ENCODE assay signal across 10 cellular contexts in genomic region chr21:36122977-36123376, GRCh38. TPM values are rescaled to one million over a fixed set of nuclear protein-coding genes. Genes with fewer than 3 reads are reported as not detected.
DNase-seq lines count a peak whose midpoint lies in the region; TF ChIP-seq lines count a peak whose summit lies in the region.
"Had no signal": no experiment of that assay in that cellular context is flagged by ENCODE, and none has a peak within 500 bp of the region (broad histone marks: within the 10 kb centered on the region; RNA-seq: fewer than 3 reads in every experiment).

No MANE protein-coding gene starts in this region.

- no peaks in the 10 kb centered on the region for H3K9me3 Mint-ChIP-seq in osteocyte (ENCODE audit: unreplicated experiment)
- H3K9me3 Mint-ChIP-seq: stimulated activated effector memory CD8-positive, alpha-beta T cell treated with anti-CD3 and anti-CD28 coated beads, Interleukin-12 subunit alpha, Interleukin-12 subunit beta, amount 100 ng/mL, for 72 hours had no signal

- H3K27ac Mint-ChIP-seq in osteocyte (ENCODE audit: unreplicated experiment), result no peak overlapping the region
- H3K27ac Mint-ChIP-seq: stimulated activated effector memory CD8-positive, alpha-beta T cell treated with anti-CD3 and anti-CD28 coated beads, Interleukin-12 subunit alpha, Interleukin-12 subunit beta, amount 100 ng/mL, for 72 hours had no signal

- H3K36me3 ChIP-seq in GM06990 (ENCODE audit: control insufficient read depth, insufficient read depth, low read length), result no peaks in the 10 kb centered on the region

- no peak overlapping the region for H3K4me3 Mint-ChIP-seq in osteocyte (ENCODE audit: unreplicated experiment)
- H3K4me3 Mint-ChIP-seq: stimulated activated effector memory CD8-positive, alpha-beta T cell treated with anti-CD3 and anti-CD28 coated beads, Interleukin-12 subunit alpha, Interleukin-12 subunit beta, amount 100 ng/mL, for 72 hours had no signal

- H3K4me3 ChIP-seq in GM06990 (replicated peaks; ENCODE audit: low read depth, low read length) (no peak overlapping the region), choroid plexus epithelial cell (ENCODE audit: low read depth, low read length) (no peak overlapping the region)

- DNase-seq in GM06990 (ENCODE audit: extremely low read depth, insufficient read length) (no peak), NAMALWA (ENCODE audit: low spot score) (peak; percentile 30), choroid plexus epithelial cell (ENCODE audit: low read depth) (peak; percentile 29), osteocyte (ENCODE audit: extremely low spot score, unreplicated experiment) (no peak), midbrain (lab: John Stamatoyannopoulos, UW) (no peak), NCI-H69 (lab: John Stamatoyannopoulos, UW) (no peak), NCI-H2196 (lab: John Stamatoyannopoulos, UW; ENCODE audit: unreplicated experiment) (no peak)
- DNase-seq: activated T-cell treated with anti-CD3 and anti-CD28 coated beads, Interleukin-2, amount 50 U/mL, for 48 hours; NCI-H1417 treated with DMSO at 0.1 percent for 48 hours had no signal

- H3K27me3 Mint-ChIP-seq in osteocyte (ENCODE audit: unreplicated experiment), result no peaks in the 10 kb centered on the region

- no peaks in the 10 kb centered on the region for H3K36me3 Mint-ChIP-seq in osteocyte (ENCODE audit: unreplicated experiment)
- H3K36me3 Mint-ChIP-seq: stimulated activated effector memory CD8-positive, alpha-beta T cell treated with anti-CD3 and anti-CD28 coated beads, Interleukin-12 subunit alpha, Interleukin-12 subunit beta, amount 100 ng/mL, for 72 hours had no signal

- peaks cover 4% of the 10 kb centered on the region for H3K4me1 Mint-ChIP-seq in osteocyte (ENCODE audit: unreplicated experiment)
- H3K4me1 Mint-ChIP-seq: stimulated activated effector memory CD8-positive, alpha-beta T cell treated with anti-CD3 and anti-CD28 coated beads, Interleukin-12 subunit alpha, Interleukin-12 subunit beta, amount 100 ng/mL, for 72 hours had no signal

- peak; percentile 30 for TF ChIP-seq CTCF in GM06990 (IDR thresholded peaks at IDR 0.05; ENCODE audit: insufficient read depth, low read length, poor library complexity, severe bottlenecking)
- TF ChIP-seq CTCF in choroid plexus epithelial cell (conservative IDR thresholded peaks at IDR 0.05; ENCODE audit: low read depth, low read length), result peak; percentile 56
- TF ChIP-seq CTCF in osteocyte (IDR thresholded peaks at IDR 0.05), result peak; percentile 50

- no peaks in the 10 kb centered on the region for H3K27me3 ChIP-seq in GM06990 (replicated peaks; ENCODE audit: control insufficient read depth, insufficient read depth, low read length)

RNA-seq across cellular contexts. Expression of gene CBR3, which starts 11.9 kb away (rescaled TPM):
- total RNA-seq in osteocyte, result 7.5 and 7.9 TPM in 2 replicates

RNA-seq across cellular contexts. Expression of gene DOP1B, which starts 33.6 kb away (rescaled TPM):
- total RNA-seq in osteocyte, result 14.3 and 16.5 TPM in 2 replicates

RNA-seq across cellular contexts. Expression of gene CBR1, which starts 53.2 kb away (rescaled TPM):
- total RNA-seq in osteocyte, result 17.2 and 18.0 TPM in 2 replicates

Comparison
In these comparisons a context has a peak if more than half of its experiments do, and no peak if none do; other contexts are left out.
1. DNase-seq: peak in NAMALWA (single experiment) and choroid plexus epithelial cell (single experiment); none in GM06990 (single experiment), osteocyte (single experiment), midbrain (single experiment), NCI-H69 (single experiment) and NCI-H2196 (single experiment).
2. Peak in every context shown above with its lines, with median percentiles within 50 percentile points of each other: CTCF ChIP-seq.